10 cellular contexts compared by ENCODE assay signal in the genomic region with DNA sequence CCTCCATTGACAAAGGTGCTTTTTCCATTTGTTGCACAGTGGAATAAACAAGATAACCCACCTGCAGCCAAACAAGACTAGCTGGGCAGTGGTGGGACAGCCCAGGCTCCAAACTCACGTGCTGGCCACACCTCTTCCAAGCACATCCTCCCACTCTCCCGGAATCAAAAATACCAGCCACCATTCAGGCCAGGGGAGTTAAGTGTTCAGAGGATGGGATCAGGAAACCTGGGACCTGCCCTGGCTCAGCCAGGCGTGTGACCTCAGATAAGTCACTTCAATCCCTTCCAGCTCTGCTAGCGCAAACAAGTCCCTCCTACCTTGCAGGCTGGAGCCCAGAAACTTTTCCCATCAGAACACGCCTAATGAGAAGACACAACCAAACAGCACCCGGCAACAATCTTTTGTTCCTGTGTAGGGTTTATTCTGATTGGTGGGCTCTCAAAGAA. TPM values are rescaled to one million over a fixed set of nuclear protein-coding genes. Genes with fewer than 3 reads are reported as not detected.
DNase-seq lines count a peak whose midpoint lies in the region; ATAC-seq, FAIRE-seq and TF ChIP-seq lines count a peak whose summit lies in the region.
"Had no signal": no experiment of that assay in that cellular context is flagged by ENCODE, and none has a peak within 500 bp of the region (broad histone marks: within the 10 kb centered on the region; RNA-seq: fewer than 3 reads in every experiment).

No MANE protein-coding gene starts in this region.

- H3K4me3 Mint-ChIP-seq in endothelial cell (ENCODE audit: unreplicated experiment): no peak overlapping the region

- no peaks in the 10 kb centered on the region for H3K9me3 Mint-ChIP-seq in endothelial cell (ENCODE audit: unreplicated experiment)

- intact Hi-C loops in colonic mucosa (cut with DNase I): no loop called here
- intact Hi-C loops in left lung (cut with DNase I): no loop called here

- H3K4me3 ChIP-seq in colonic mucosa: no peak overlapping the region
- no peak overlapping the region for H3K4me3 ChIP-seq in left lung
- no peak overlapping the region for H3K4me3 ChIP-seq in skeletal muscle tissue (ENCODE audit: low read length in 3 of 3)
- H3K4me3 ChIP-seq: HAP-1 had no signal

- no peak overlapping the region for H3K27ac Mint-ChIP-seq in endothelial cell (ENCODE audit: unreplicated experiment)

- H3K27me3 ChIP-seq in colonic mucosa (no peaks in the 10 kb centered on the region), left lung (no peaks in the 10 kb centered on the region), skeletal muscle tissue (ENCODE audit: control insufficient read depth in 3 of 3, insufficient read depth in 3 of 3, low read length in 3 of 3) (no peaks in the 10 kb centered on the region)

- peak overlapping the region in 1 of 2 donors; percentile 35 for H3K9ac ChIP-seq in colonic mucosa (ENCODE audit: low read depth in 2 of 2, low read length in 2 of 2)
- peak overlapping the region in 2 of 3 donors; percentile 45 to 70 for H3K9ac ChIP-seq in skeletal muscle tissue (ENCODE audit: low read depth in 1 of 3, low read length in 3 of 3)

- peaks cover 32% of the 10 kb centered on the region for H3K4me1 Mint-ChIP-seq in endothelial cell (ENCODE audit: unreplicated experiment)

- FAIRE-seq in HTR-8/SVneo (lab: Jason Lieb, UNC): peak; percentile 70

- H3K27ac ChIP-seq in colonic mucosa (peak overlapping the region; percentile 88), left lung (peak overlapping the region in 1 of 2 donors; percentile 93), skeletal muscle tissue (ENCODE audit: low read depth, low read length) (peak overlapping the region; percentile 73)

- no peak for TF ChIP-seq CTCF in colonic mucosa (IDR thresholded peaks at IDR 0.05)
- TF ChIP-seq CTCF in left lung (IDR thresholded peaks at IDR 0.05): no peak
- TF ChIP-seq CTCF in endothelial cell (IDR thresholded peaks at IDR 0.05; ENCODE audit: unreplicated experiment): no peak

- no peaks in the 10 kb centered on the region for H3K9me3 ChIP-seq in colonic mucosa
- H3K9me3 ChIP-seq in left lung: no peaks in the 10 kb centered on the region
- no peaks in the 10 kb centered on the region for H3K9me3 ChIP-seq in skeletal muscle tissue (ENCODE audit: control insufficient read depth in 3 of 3, low read length in 3 of 3)
- H3K9me3 ChIP-seq: HAP-1 had no signal

- peaks cover 4% of the 10 kb centered on the region for H3K36me3 Mint-ChIP-seq in endothelial cell (ENCODE audit: low read depth, unreplicated experiment)

- peaks cover 26% of the 10 kb centered on the region for H3K4me1 ChIP-seq in colonic mucosa
- H3K4me1 ChIP-seq in left lung: peaks cover 24 to 97% of the 10 kb centered on the region in 2 donors
- H3K4me1 ChIP-seq in skeletal muscle tissue (ENCODE audit: control insufficient read depth in 3 of 3, insufficient read depth in 3 of 3, low read length in 3 of 3): peaks cover 38 to 48% (median 46%) of the 10 kb centered on the region in 3 donors

- H3K36me3 ChIP-seq in colonic mucosa: no peaks in the 10 kb centered on the region
- H3K36me3 ChIP-seq in left lung: no peaks in the 10 kb centered on the region
- no peaks in the 10 kb centered on the region for H3K36me3 ChIP-seq in skeletal muscle tissue (ENCODE audit: control insufficient read depth in 3 of 3, insufficient read depth in 3 of 3, low read length in 3 of 3)
- H3K36me3 ChIP-seq: HAP-1 had no signal

- H3K27me3 Mint-ChIP-seq in endothelial cell (ENCODE audit: unreplicated experiment): peaks cover 2% of the 10 kb centered on the region

- DNase-seq in HTR-8/SVneo (ENCODE audit: insufficient read length, low spot score) (no peak), colonic mucosa (no peak), left lung (no peak), CD1c-positive myeloid dendritic cell (ENCODE audit: extremely low spot score) (no peak), epidermal melanocyte (ENCODE audit: insufficient read length, low spot score) (no peak), activated T-cell treated with anti-CD3 and anti-CD28 coated beads for 4 hours (no peak), endothelial cell (ENCODE audit: low spot score) (no peak)
- DNase-seq: activated CD8-positive, alpha-beta memory T cell treated with anti-CD3 and anti-CD28 coated beads for 24 hours had no signal

- peak; percentile 30 for ATAC-seq in left lung

RNA-seq across cellular contexts. Expression of a gene that starts 43.3 kb away (rescaled TPM):
- total RNA-seq in colonic mucosa (100 to 1,000 TPM; 106 to 185 TPM), left lung (100 to 1,000 TPM; 164 to 225 TPM), skeletal muscle tissue (44.9 TPM), endothelial cell (ENCODE audit: unreplicated experiment) (130 TPM)
